Comparison of ENCODE assay signal across 8 cellular contexts in the genomic region with DNA sequence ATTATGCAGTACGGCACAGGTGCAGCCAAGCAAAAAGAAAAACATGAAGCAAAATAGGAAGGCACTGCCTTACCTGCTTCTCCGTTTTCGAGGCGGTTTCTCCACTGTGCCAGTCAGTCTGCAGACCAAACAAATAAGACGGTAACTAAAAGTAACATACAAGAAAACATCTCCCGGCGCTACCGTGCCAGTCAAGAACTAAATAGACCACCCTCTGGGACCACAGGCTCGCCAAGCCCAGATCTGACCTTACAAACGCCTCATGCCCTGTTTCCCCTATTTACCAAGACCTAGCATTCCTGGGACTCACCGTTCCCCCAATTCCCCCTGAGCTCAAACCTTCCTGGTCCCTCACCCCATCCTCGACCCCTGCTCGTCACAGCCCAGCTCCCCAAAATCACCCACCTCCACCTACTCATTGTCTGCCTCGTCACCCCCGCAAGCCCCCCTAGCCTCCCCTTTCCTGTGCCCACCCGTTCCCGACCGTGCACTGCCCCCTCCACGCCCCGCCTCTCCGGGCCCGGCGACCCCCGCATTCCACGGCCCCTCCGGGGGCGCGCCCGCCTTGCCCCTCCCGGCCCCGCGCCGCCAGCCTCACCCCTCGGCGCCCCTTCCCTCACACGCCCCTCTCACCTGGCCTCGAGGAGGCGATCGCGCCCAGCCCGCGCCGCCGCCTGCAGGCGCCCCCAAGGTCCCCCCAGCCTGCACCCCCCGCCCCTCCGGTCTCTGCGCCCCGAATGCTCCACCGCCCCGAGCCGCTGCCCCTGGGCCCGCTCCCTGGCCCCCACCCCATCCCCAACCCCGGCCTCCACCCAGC. TPM values are rescaled to one million over a fixed set of nuclear protein-coding genes. Genes with fewer than 3 reads are reported as not detected.
DNase-seq lines count a peak whose midpoint lies in the region; ATAC-seq, FAIRE-seq and TF ChIP-seq lines count a peak whose summit lies in the region.

No MANE protein-coding gene starts in this region.

- CTCF ChIA-PET in H1 (lab: Charles Lee; ENCODE audit: partially characterized antibody), result interaction anchor here (0.6 to 1.5 kb wide), 9 partner anchors 9 to 695 kb away, joined by 3 to 7 read pairs (median 5); no protein-coding TSS in a partner anchor

- peak in 2 of 3 experiments; percentile 34 to 58; a peak in 2 of 4 replicates for TF ChIP-seq CTCF in H1 (IDR thresholded peaks at IDR 0.05; ENCODE audit: control extremely low read depth in 1 of 3, insufficient read depth in 1 of 3, low read depth in 1 of 3, low read length in 3 of 3)

- H4K20me1 ChIP-seq in H1 (replicated peaks in 1 of 2; ENCODE audit: control insufficient read depth in 1 of 2, insufficient read depth in 2 of 2, low read length in 2 of 2), result peaks cover 0 to 1% of the 10 kb centered on the region in 2 experiments

- POLR2A ChIA-PET in H1 (lab: Charles Lee; ENCODE audit: partially characterized antibody), result interaction anchor here (0.6 to 1.3 kb wide), 7 partner anchors 9 to 208 kb away, joined by 3 to 4 read pairs (median 4); partner anchors contain the start of gene HSPA5

- H2BK20ac ChIP-seq in H1 (ENCODE audit: low read length), result no peak overlapping the region

- H3K23me2 ChIP-seq in H1 (ENCODE audit: low read depth, low read length), result no peaks in the 10 kb centered on the region; the same call in 1 of the 2 replicates

- peaks cover 0 to 4% (median 2%) of the 10 kb centered on the region in 4 experiments; a peak in 2 of 7 replicates for H3K4me1 ChIP-seq in H1 (replicated peaks in 1 of 4; ENCODE audit: control insufficient read depth in 3 of 4, insufficient read depth in 4 of 4, low read length in 3 of 4)
- peaks cover 9% of the 10 kb centered on the region for H3K4me1 ChIP-seq in neuron (ENCODE audit: insufficient read depth, low read length)

- peaks cover 3% of the 10 kb centered on the region; the same call in 1 of the 2 replicates for H3K79me1 ChIP-seq in H1 (ENCODE audit: low read depth, low read length)

- H3K36me3 ChIP-seq in H1 (ENCODE audit: control insufficient read depth in 2 of 4, insufficient read depth in 4 of 4, low read length in 3 of 4) (peaks cover 0 to 12% (median 2%) of the 10 kb centered on the region in 4 experiments; a peak in 4 of 8 replicates), neuron (ENCODE audit: insufficient read depth, low read length) (peaks cover 20% of the 10 kb centered on the region)

- no peak overlapping the region for H3K4ac ChIP-seq in H1 (replicated peaks; ENCODE audit: insufficient read length, low read depth, low read length)

- H2AFZ ChIP-seq in H1 (ENCODE audit: low read length) (peak overlapping the region; percentile 61; the same call in 1 of the 2 replicates), neuron (ENCODE audit: low read depth, low read length) (peak overlapping the region; percentile 24)

- no peak overlapping the region for H2AK5ac ChIP-seq in H1 (ENCODE audit: low read depth, low read length)

- H3K27me3 ChIP-seq in H1 (replicated peaks in 1 of 4; ENCODE audit: control insufficient read depth in 3 of 4, extremely low read depth in 1 of 4, insufficient read depth in 3 of 4, low read length in 3 of 4) (no peaks in the 10 kb centered on the region), neuron (ENCODE audit: insufficient read depth, low read length) (no peaks in the 10 kb centered on the region)

- H2BK15ac ChIP-seq in H1 (ENCODE audit: low read length), result no peak overlapping the region

- TF ChIP-seq EP300 in H1 (IDR thresholded peaks at IDR 0.05; ENCODE audit: borderline replicate concordance in 1 of 2, low read depth in 2 of 2, low read length in 2 of 2), result no peak

- H3K79me2 ChIP-seq in H1 (ENCODE audit: control insufficient read depth in 1 of 2, insufficient read depth in 2 of 2, low read length in 2 of 2), result peaks cover 0 to 33% of the 10 kb centered on the region in 2 experiments; a peak in 3 of 4 replicates

- DNase-seq in GM18507 (ENCODE audit: extremely low spot score, insufficient read length, low read depth), result peak; percentile 8
- DNase-seq in T-helper 22 cell (ENCODE audit: low read depth), result peak; percentile 9
- peak in 1 of 2 experiments; percentile 71 for DNase-seq in H1 (ENCODE audit: low read depth in 1 of 2, low spot score in 2 of 2)
- no peak for DNase-seq in kidney tubule cell (ENCODE audit: low spot score)
- DNase-seq in EL, result no peak
- no peak for DNase-seq in cerebellar nuclear complex (lab: John Stamatoyannopoulos, UW)

- no peak for TF ChIP-seq POLR2A in H1 (IDR thresholded peaks at IDR 0.05; ENCODE audit: control extremely low read depth in 1 of 2, low read depth in 2 of 2, low read length in 2 of 2)

- FAIRE-seq in GM18507 (lab: Jason Lieb, UNC), result peak; percentile 42
- FAIRE-seq in H1 (lab: Jason Lieb, UNC), result no peak

- H4K5ac ChIP-seq in H1 (ENCODE audit: insufficient read length, low read depth, low read length), result no peak overlapping the region

- H3K4me3 ChIP-seq in H1 (ENCODE audit: extremely low read depth in 1 of 4, insufficient read depth in 2 of 4, low read depth in 3 of 4, low read length in 4 of 4) (peak overlapping the region; percentile 64 to 87 (median 74)), neuron (ENCODE audit: low read length) (peak overlapping the region; percentile 100)

- H4K8ac ChIP-seq in H1 (ENCODE audit: extremely low read depth, insufficient read depth, low read length), result peak overlapping the region; percentile 3; the same call in 1 of the 2 replicates

- peak overlapping the region; percentile 17 for H3K18ac ChIP-seq in H1 (ENCODE audit: extremely low read depth, low read length)

- H3K27ac ChIP-seq in H1 (ENCODE audit: low read depth, low read length), result peak overlapping the region; percentile 77

- no peak overlapping the region for H3K56ac ChIP-seq in H1 (replicated peaks; ENCODE audit: insufficient read length, low read depth, low read length)

- peak overlapping the region; percentile 65 to 90 (median 73) for H3K9ac ChIP-seq in H1 (replicated peaks in 1 of 4; ENCODE audit: extremely low read depth in 1 of 4, low read depth in 3 of 4, low read length in 3 of 4)

- peak overlapping the region; percentile 35 for H3K14ac ChIP-seq in H1 (ENCODE audit: insufficient read length)

- peak; percentile 8 for ATAC-seq in HG02981 (IDR thresholded peaks at IDR 0.05; ENCODE audit: unreplicated experiment)

- no peak overlapping the region for H2BK12ac ChIP-seq in H1 (ENCODE audit: low read depth, low read length)

- peak overlapping the region; percentile 62 to 91 for H3K4me2 ChIP-seq in H1 (ENCODE audit: insufficient read depth in 1 of 2, low read depth in 2 of 2, low read length in 2 of 2)

- H4K91ac ChIP-seq in H1 (replicated peaks; ENCODE audit: insufficient read length, low read length), result no peak overlapping the region

- WGBS in H1 (ENCODE audit: extremely low coverage in 1 of 2, insufficient coverage in 1 of 2, insufficient read length in 1 of 2, insufficient replicate concordance in 2 of 2, low coverage in 1 of 2, low lambda C conversion rate in 2 of 2, missing lambda C conversion rate in 1 of 2), 2 experiments, result 22% methylated on average over 10 of the region's 54 CpGs; no CpG with 5 or more reads in 1 of the 2 experiments

- no peaks in the 10 kb centered on the region for H3K9me3 ChIP-seq in H1 (ENCODE audit: insufficient read depth in 2 of 2, low read depth in 1 of 2, low read length in 1 of 2)
- no peaks in the 10 kb centered on the region for H3K9me3 ChIP-seq in neuron (ENCODE audit: low read length)

- TF ChIP-seq RAD21 in H1 (IDR thresholded peaks at IDR 0.05 in 1 of 2, conservative IDR thresholded peaks at IDR 0.05 in 1 of 2; ENCODE audit: low read depth in 2 of 2, low read length in 2 of 2), result no peak; a peak in 1 of 4 replicates

- H2BK120ac ChIP-seq in H1 (replicated peaks; ENCODE audit: low read depth, low read length), result no peak overlapping the region

- peak overlapping the region; percentile 85; the same call in 1 of the 2 replicates for H2BK5ac ChIP-seq in H1 (ENCODE audit: low read depth, low read length)

- no peak overlapping the region for H3K23ac ChIP-seq in H1 (ENCODE audit: insufficient read length)

TF ChIP-seq in H1, 55 proteins besides CTCF, POLR2A, EP300 and RAD21 (continues in another document):
- peak; percentile 4 for TF ChIP-seq TAF7 (optimal IDR thresholded peaks at IDR 0.05; ENCODE audit: borderline replicate concordance, low read depth, low read length)
- no peak for TF ChIP-seq ZNF274 (IDR thresholded peaks at IDR 0.05; ENCODE audit: borderline replicate concordance, extremely low read depth, low read length)
- 0 out of 4 replicates have a peak, but pooled peaks of 1 of the 2 experiments have one; percentile 9 for TF ChIP-seq SIN3A (conservative IDR thresholded peaks at IDR 0.05 in 1 of 2, IDR thresholded peaks at IDR 0.05 in 1 of 2; ENCODE audit: low read depth in 1 of 2, low read length in 2 of 2)

RNA-seq across cellular contexts. Expression of gene SCAI, which starts 0.6 kb away (rescaled TPM):
- 19.8 and 21.8 TPM in 2 replicates for total RNA-seq in H1 (2021; fragmentation: NEBNext Ultra II Directional; extraction: Animal tissue kit (Norgen Biotek cat#: 25700))
- 6.1 and 6.4 TPM in 2 replicates for polyA plus RNA-seq in H1 (2011; rRNA removed)
- polyA plus RNA-seq in H1 (2011; cell fraction: cytosol; rRNA removed), result 8.2 TPM
- 9.4 TPM for polyA plus RNA-seq in H1 (2011; cell fraction: nucleus; rRNA removed)
- polyA plus RNA-seq in H1 (2012, experiment 1 of 2), result 7.1 to 7.7 TPM (median 7.3 TPM) in 4 replicates
- polyA plus RNA-seq in H1 (2012, experiment 2 of 2), result 0.30 TPM
- polyA plus RNA-seq in H1 (2013, experiment 1 of 2), result 8.4 TPM
- polyA plus RNA-seq in H1 (2013, experiment 2 of 2), result 8.9 TPM
- polyA minus RNA-seq in H1 (2011; rRNA and poly(A)+ RNA removed), result 27.3 and 32.7 TPM in 2 replicates
- 17.0 TPM for polyA minus RNA-seq in H1 (2011; cell fraction: cytosol; rRNA and poly(A)+ RNA removed)
- polyA minus RNA-seq in H1 (2011; cell fraction: nucleus; rRNA and poly(A)+ RNA removed), result 35.2 TPM

RNA-seq across cellular contexts. Expression of gene PPP6C, which starts 46.8 kb away (rescaled TPM):
- total RNA-seq in H1 (2021; fragmentation: NEBNext Ultra II Directional; extraction: Animal tissue kit (Norgen Biotek cat#: 25700)), result 50.0 and 52.3 TPM in 2 replicates
- polyA plus RNA-seq in H1 (2011; rRNA removed), result 14.2 and 22.8 TPM in 2 replicates
- polyA plus RNA-seq in H1 (2011; cell fraction: cytosol; rRNA removed), result 25.8 TPM
- 3.5 TPM for polyA plus RNA-seq in H1 (2011; cell fraction: nucleus; rRNA removed)
- polyA plus RNA-seq in H1 (2012, experiment 1 of 2), result 20.0 to 39.4 TPM (median 23.2 TPM) in 4 replicates
- polyA plus RNA-seq in H1 (2012, experiment 2 of 2), result 9.8 TPM
- 27.1 TPM for polyA plus RNA-seq in H1 (2013, experiment 1 of 2)
- polyA plus RNA-seq in H1 (2013, experiment 2 of 2), result 26.8 TPM
- 28.8 and 31.8 TPM in 2 replicates for polyA minus RNA-seq in H1 (2011; rRNA and poly(A)+ RNA removed)
- polyA minus RNA-seq in H1 (2011; cell fraction: cytosol; rRNA and poly(A)+ RNA removed), result 21.6 TPM
- 12.7 TPM for polyA minus RNA-seq in H1 (2011; cell fraction: nucleus; rRNA and poly(A)+ RNA removed)

RNA-seq across cellular contexts. Expression of gene RABEPK, which starts 57.6 kb away (rescaled TPM):
- 32.6 and 34.3 TPM in 2 replicates for total RNA-seq in H1 (2021; fragmentation: NEBNext Ultra II Directional; extraction: Animal tissue kit (Norgen Biotek cat#: 25700))
- 25.4 and 26.3 TPM in 2 replicates for polyA plus RNA-seq in H1 (2011; rRNA removed)
- 34.1 TPM for polyA plus RNA-seq in H1 (2011; cell fraction: cytosol; rRNA removed)
- polyA plus RNA-seq in H1 (2011; cell fraction: nucleus; rRNA removed), result 21.3 TPM
- polyA plus RNA-seq in H1 (2012, experiment 1 of 2), result 35.3 to 41.9 TPM (median 38.1 TPM) in 4 replicates
- 45.9 TPM for polyA plus RNA-seq in H1 (2012, experiment 2 of 2)
- polyA plus RNA-seq in H1 (2013, experiment 1 of 2), result 20.6 TPM
- 22.0 TPM for polyA plus RNA-seq in H1 (2013, experiment 2 of 2)
- polyA minus RNA-seq in H1 (2011; rRNA and poly(A)+ RNA removed), result 23.2 and 25.1 TPM in 2 replicates
- 9.4 TPM for polyA minus RNA-seq in H1 (2011; cell fraction: cytosol; rRNA and poly(A)+ RNA removed)
- 10.3 TPM for polyA minus RNA-seq in H1 (2011; cell fraction: nucleus; rRNA and poly(A)+ RNA removed)

Comparison
In these comparisons a context has a peak if more than half of its experiments do, and no peak if none do; other contexts are left out.
1. DNase-seq: peak in GM18507 (single experiment) and T-helper 22 cell (single experiment); none in kidney tubule cell (single experiment), EL (single experiment) and cerebellar nuclear complex (0 of 2).